Comparison of ENCODE assay signal across 8 cellular contexts in the genomic region with DNA sequence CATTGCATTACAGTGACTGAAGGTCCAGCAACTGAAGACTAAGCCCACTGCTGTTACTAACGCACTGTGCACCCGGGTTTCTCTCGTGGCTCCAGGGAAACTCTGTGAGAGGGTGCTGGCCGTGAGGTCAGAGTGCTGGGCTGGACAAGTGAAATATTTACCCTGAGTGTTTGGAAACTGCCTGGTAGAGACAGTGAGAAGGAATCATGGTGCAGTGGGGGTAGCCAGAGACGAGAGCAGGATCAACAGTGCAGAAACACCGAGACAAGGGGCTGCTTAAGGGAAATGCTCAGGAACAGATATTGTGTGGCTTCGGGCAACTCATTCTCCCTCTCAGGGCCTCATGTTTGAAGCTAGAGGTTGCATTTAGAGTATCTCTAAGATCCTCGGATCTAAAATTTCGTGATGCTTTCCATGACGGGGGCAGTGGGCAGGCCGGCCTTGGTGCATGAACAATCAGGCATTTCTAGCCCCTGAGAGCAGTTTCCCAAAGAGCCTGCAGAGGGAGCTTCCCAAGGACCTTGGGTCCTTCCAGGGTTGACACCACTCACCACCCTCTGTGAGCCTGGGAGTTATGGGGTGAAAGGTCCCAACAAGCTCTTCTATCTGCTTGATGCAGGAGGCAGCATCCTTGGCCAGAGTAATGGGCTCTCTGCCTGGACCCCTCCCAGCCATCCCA. TPM values are rescaled to one million over a fixed set of nuclear protein-coding genes. Genes with fewer than 3 reads are reported as not detected.
DNase-seq lines count a peak whose midpoint lies in the region; ATAC-seq and TF ChIP-seq lines count a peak whose summit lies in the region.

No MANE protein-coding gene starts in this region.

- intact Hi-C loops in PC-9 (cut with micrococcal nuclease; ENCODE audit: unreplicated experiment) = no loop called here

- ATAC-seq in HG02610 (IDR thresholded peaks at IDR 0.05; ENCODE audit: unreplicated experiment) (no peak), esophagus mucosa (no peak), GM18861 (IDR thresholded peaks at IDR 0.05; ENCODE audit: unreplicated experiment) (no peak)

- no peak overlapping the region for H2AFZ ChIP-seq in PC-9

- no peaks in the 10 kb centered on the region for H3K9me3 ChIP-seq in PC-9 (ENCODE audit: insufficient read depth, low read depth)

- POLR2A ChIA-PET in PC-9 (lab: Charles Lee; ENCODE audit: unreplicated experiment) = no interaction called here

- no peaks in the 10 kb centered on the region for H3K27me3 ChIP-seq in PC-9 (ENCODE audit: insufficient read depth, low read depth)

- no peaks in the 10 kb centered on the region for H4K20me1 ChIP-seq in PC-9 (ENCODE audit: insufficient read depth)

- no peaks in the 10 kb centered on the region for H3K36me3 Mint-ChIP-seq in brain

- no peak overlapping the region for H3K27ac ChIP-seq in PC-9

- no peak overlapping the region for H3K4me3 ChIP-seq in PC-9

- peak overlapping the region in 3 of 5 experiments; percentile 52 to 84 (median 68) for H3K27ac Mint-ChIP-seq in brain

- no peaks in the 10 kb centered on the region for H3K79me2 ChIP-seq in PC-9 (ENCODE audit: low read depth)

- no peaks in the 10 kb centered on the region for H3K4me1 ChIP-seq in PC-9 (replicated peaks; ENCODE audit: insufficient read depth)

- H3K9me3 Mint-ChIP-seq in brain = peaks cover 0 to 6% (median 0%) of the 10 kb centered on the region in 5 experiments

- no peaks in the 10 kb centered on the region for H3F3A ChIP-seq in PC-9 (ENCODE audit: insufficient read depth, low read depth)

- H3K4me1 Mint-ChIP-seq in brain = peaks cover 19% of the 10 kb centered on the region

- H3K4me3 Mint-ChIP-seq in brain = no peak overlapping the region

- no peak overlapping the region for H3K4me2 ChIP-seq in PC-9

- TF ChIP-seq CTCF in PC-9 (conservative IDR thresholded peaks at IDR 0.05) (peak; percentile 73), brain (conservative IDR thresholded peaks at IDR 0.05) (peak; percentile 23 to 48)

- no peaks in the 10 kb centered on the region for H3K36me3 ChIP-seq in PC-9 (ENCODE audit: low read depth)

- peak; percentile 65 for DNase-seq in NCI-H82 (lab: John Stamatoyannopoulos, UW)
- no peak for DNase-seq in NCI-H82 treated with DMSO at 0.1 percent for 48 hours (lab: John Stamatoyannopoulos, UW; ENCODE audit: unreplicated experiment)
- DNase-seq in PC-9 = peak in 1 of 2 experiments; percentile 17
- peak; percentile 52 for DNase-seq in myocyte (ENCODE audit: low read depth)

- no TSS peak for BruUV-seq in PC-9 (replicated peaks; lab: Mats Ljungman, UMichigan)

- H3K27me3 Mint-ChIP-seq in brain = peaks cover 3% of the 10 kb centered on the region

- CTCF ChIA-PET in PC-9 (lab: Charles Lee) = no interaction called here

- no peaks in the 10 kb centered on the region for H3K9me2 ChIP-seq in PC-9 (ENCODE audit: insufficient read depth)

RNA-seq across cellular contexts. Expression of a gene that starts 9.7 kb away (rescaled TPM):
- not detected in 2 replicates for total RNA-seq in PC-9 (2021)
- polyA plus RNA-seq in brain (ENCODE audit: insufficient read depth, low read depth, low replicate concordance) = 0.27 TPM
- not detected in 2 replicates for total RNA-seq in myocyte
- polyA plus RNA-seq in myocyte (2012) = not detected
- 1.3 TPM for total RNA-seq in esophagus mucosa
